Comparison of ENCODE assay signal across 28 cellular contexts in the genomic region with DNA sequence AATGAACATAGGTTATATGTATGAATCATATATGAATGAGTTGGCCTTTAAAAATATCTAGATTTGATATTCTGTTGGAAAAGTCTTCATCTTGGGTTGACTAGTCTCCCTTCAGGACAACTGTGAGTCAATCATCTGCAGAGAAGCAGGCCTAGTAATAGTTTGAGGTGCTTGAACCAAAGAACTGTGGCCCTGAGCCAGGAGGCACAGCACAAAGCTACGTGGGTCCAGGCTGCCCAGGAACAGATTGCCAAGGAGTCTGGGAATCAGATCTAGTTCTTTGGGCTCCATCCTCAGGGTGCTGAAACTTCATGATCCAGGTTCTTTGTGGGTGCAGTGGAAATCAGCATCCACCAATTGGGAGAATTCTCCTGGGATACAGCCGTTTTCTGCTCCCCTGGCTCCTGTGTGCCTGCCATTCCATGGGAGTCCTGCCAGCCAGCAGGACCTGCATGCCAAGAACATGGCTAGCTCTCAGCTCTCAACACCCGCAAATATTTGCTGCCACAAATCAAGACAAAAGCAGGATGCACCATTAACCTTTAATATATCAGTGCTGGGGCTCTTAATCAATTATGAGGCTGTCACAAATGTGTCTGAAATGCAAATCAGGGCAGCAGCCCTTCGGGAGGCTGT.
"Had no signal": no experiment of that assay in that cellular context is flagged by ENCODE, and none has a peak within 500 bp of the region (broad histone marks: within the 10 kb centered on the region; RNA-seq: fewer than 3 reads in every experiment).

No MANE protein-coding gene starts in this region.

- H3K9me3 ChIP-seq: ascending aorta, body of pancreas, breast epithelium, Peyer's patch had no signal

- H3K27ac ChIP-seq: ascending aorta, body of pancreas, breast epithelium, Peyer's patch, SK-N-MC had no signal

- H3K36me3 ChIP-seq: ascending aorta, breast epithelium, Peyer's patch had no signal

- ATAC-seq: activated CD4-positive, alpha-beta T cell treated with anti-CD3 and anti-CD28 coated beads for 36 hours; activated CD8-positive, alpha-beta T cell treated with anti-CD3 and anti-CD28 coated beads, Interleukin-2, amount 10 ng/mL, durations not matched to agents 7 days and 5 days; body of pancreas had no signal

- H3K27me3 ChIP-seq: ascending aorta, body of pancreas, breast epithelium, Peyer's patch had no signal

- H3K4me1 ChIP-seq: ascending aorta, body of pancreas, breast epithelium, Peyer's patch had no signal

- H3K4me3 ChIP-seq: ascending aorta, body of pancreas, breast epithelium, Peyer's patch, SK-N-MC had no signal

- DNase-seq: activated CD4-positive, alpha-beta T cell treated with anti-CD3 and anti-CD28 coated beads for 36 hours; activated CD4-positive, alpha-beta T cell treated with anti-CD3 and anti-CD28 coated beads, Interleukin-2, amount 10 ng/mL, durations not matched to agents 7 days and 5 days; activated CD4-positive, alpha-beta T cell treated with anti-CD3 and anti-CD28 coated beads, Interleukin-2, amount 50 U/mL, for 48 hours; activated CD8-positive, alpha-beta T cell treated with anti-CD3 and anti-CD28 coated beads, Interleukin-2, amount 10 ng/mL, durations not matched to agents 7 days and 5 days; activated gamma-delta T cell; activated naive CD4-positive, alpha-beta T cell treated with Interleukin-2 at 50 U/mL for 16 hours; activated naive CD8-positive, alpha-beta T cell treated with anti-CD3 and anti-CD28 coated beads, Interleukin-2, amount 10 ng/mL, durations not matched to agents 7 days and 5 days; activated T-cell treated with anti-CD3 and anti-CD28 coated beads, Interleukin-2, amount 50 U/mL, for 24 hours; amygdala; body of pancreas; caudate nucleus; cerebellar nuclear complex; KG1; MM.1S; MV-4-11; NCI-H1105; NCI-H1417 treated with DMSO at 0.1 percent for 48 hours; NCI-H187 treated with DMSO at 0.1 percent for 48 hours; NCI-H2081; NCI-H226; NCI-H510A; NCI-H526 treated with DMSO at 0.1 percent for 48 hours; NCI-H774; Peyer's patch; RPMI8226 had no signal
